11 cellular contexts compared by ENCODE assay signal in the genomic region with DNA sequence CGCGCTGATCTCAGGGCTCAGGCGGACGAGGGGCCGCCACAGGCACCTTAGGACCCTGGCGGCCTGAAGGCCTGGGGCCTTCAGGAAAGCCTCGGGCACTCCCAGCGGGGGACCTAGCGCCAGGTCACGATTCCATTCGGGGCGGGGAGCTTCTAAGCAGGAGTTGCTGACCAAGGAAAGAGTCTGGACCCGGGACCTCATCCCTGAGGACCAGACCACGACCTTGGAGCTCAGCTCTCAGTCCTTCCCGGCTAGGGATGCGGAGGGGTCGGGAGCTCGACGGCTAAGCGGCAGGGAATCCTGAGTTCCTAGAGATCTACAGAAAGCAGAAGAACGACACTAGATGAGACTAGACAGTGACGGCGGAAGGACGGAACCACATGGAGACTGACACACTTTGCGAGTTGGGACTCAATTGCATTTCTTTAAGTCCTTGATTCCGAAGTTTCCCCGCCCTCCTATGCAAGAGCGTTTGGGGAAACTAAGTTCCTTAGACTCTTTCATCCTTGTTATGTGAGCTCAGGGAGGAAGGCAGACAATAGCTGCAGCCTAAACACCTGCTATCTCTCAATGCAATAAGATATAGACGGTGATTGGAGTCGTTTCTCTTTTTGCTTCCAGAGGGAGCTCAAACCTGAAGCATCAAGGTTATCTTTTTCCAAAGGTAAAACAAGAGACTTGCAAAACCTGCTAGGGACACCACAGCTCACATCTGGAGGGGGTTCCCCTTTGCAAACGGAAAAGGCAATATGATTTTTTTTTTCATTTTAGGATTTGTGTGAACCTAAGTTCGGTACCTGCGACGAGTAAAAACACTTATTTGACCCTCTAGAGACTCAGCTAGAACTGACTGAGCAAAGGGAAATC. TPM values are rescaled to one million over a fixed set of nuclear protein-coding genes. Genes with fewer than 3 reads are reported as not detected.
DNase-seq lines count a peak whose midpoint lies in the region; ATAC-seq, FAIRE-seq and TF ChIP-seq lines count a peak whose summit lies in the region.
"Had no signal": no experiment of that assay in that cellular context is flagged by ENCODE, and none has a peak within 500 bp of the region (broad histone marks: within the 10 kb centered on the region; RNA-seq: fewer than 3 reads in every experiment).

No MANE protein-coding gene starts in this region.

- no peak overlapping the region for H2BK15ac ChIP-seq in mesendoderm (replicated peaks; ENCODE audit: low read depth)

- H3K4ac ChIP-seq in mesendoderm (ENCODE audit: low read depth, low read length): no peak overlapping the region

- H3K9me3 ChIP-seq in heart left ventricle (no peaks in the 10 kb centered on the region), astrocyte (ENCODE audit: insufficient read depth, low read depth, low read length) (no peaks in the 10 kb centered on the region), thoracic aorta (no peaks in the 10 kb centered on the region), breast epithelium (no peaks in the 10 kb centered on the region)
- H3K9me3 ChIP-seq: Caco-2 had no signal

- H3K56ac ChIP-seq in mesendoderm (ENCODE audit: low read length): no peak overlapping the region

- H3K79me2 ChIP-seq in astrocyte (ENCODE audit: insufficient read depth, low read length): peaks cover 100% of the 10 kb centered on the region
- H3K79me2 ChIP-seq in mesendoderm (ENCODE audit: control insufficient read depth, insufficient read depth, low read length): no peaks in the 10 kb centered on the region

- no peak overlapping the region for H3K23ac ChIP-seq in mesendoderm (ENCODE audit: low read length)

- H3K4me3 ChIP-seq in heart left ventricle (peak overlapping the region in 7 of 12 donors; percentile 25 to 44 (median 43)), astrocyte (ENCODE audit: insufficient read depth, low read depth, low read length) (no peak overlapping the region), mesendoderm (ENCODE audit: low read length) (no peak overlapping the region), thoracic aorta (peak overlapping the region; percentile 54), breast epithelium (peak overlapping the region in 1 of 3 donors; percentile 49)
- H3K4me3 ChIP-seq: MG63 had no signal

- DNase-seq in heart left ventricle (peak in 1 of 5 donors; percentile 41), cardiac septum (ENCODE audit: low spot score) (no peak), astrocyte (ENCODE audit: low read depth) (no peak), mesendoderm (no peak), thoracic aorta (ENCODE audit: low spot score) (no peak), AG08395 (ENCODE audit: low spot score) (no peak), NCI-H2029 (lab: John Stamatoyannopoulos, UW) (no peak), breast epithelium (ENCODE audit: low spot score in 2 of 2) (no peak)
- DNase-seq: Caco-2, MG63 had no signal

- no peak overlapping the region for H4K8ac ChIP-seq in mesendoderm (ENCODE audit: low read depth, low read length)

- FAIRE-seq in astrocyte (lab: Jason Lieb, UNC): no peak

- no peak overlapping the region for H3K27ac Mint-ChIP-seq in astrocyte (ENCODE audit: unreplicated experiment)
- H3K27ac Mint-ChIP-seq: dendritic cell treated with granulocyte-macrophage colony-stimulating factor and Interleukin-4, amounts not matched to agents 40 ng/mL and 50 ng/mL, for 4 days had no signal

- H3K4me2 ChIP-seq in astrocyte (ENCODE audit: low read length) (peak overlapping the region; percentile 85), mesendoderm (ENCODE audit: low read length) (peak overlapping the region; percentile 28)

- no peak for TF ChIP-seq POLR2A in heart left ventricle (IDR thresholded peaks at IDR 0.05)
- no peak for TF ChIP-seq POLR2A in breast epithelium (IDR thresholded peaks at IDR 0.05)

- H3K79me1 ChIP-seq in mesendoderm (ENCODE audit: low read length): no peaks in the 10 kb centered on the region

- H2BK5ac ChIP-seq in mesendoderm (ENCODE audit: low read length): no peak overlapping the region

- H3K9me3 Mint-ChIP-seq in astrocyte (ENCODE audit: unreplicated experiment): peaks cover 6% of the 10 kb centered on the region
- H3K9me3 Mint-ChIP-seq: dendritic cell treated with granulocyte-macrophage colony-stimulating factor and Interleukin-4, amounts not matched to agents 40 ng/mL and 50 ng/mL, for 4 days had no signal

- H3K4me1 ChIP-seq in heart left ventricle (peaks cover 0 to 23% (median 6%) of the 10 kb centered on the region in 12 donors), astrocyte (ENCODE audit: insufficient read depth, low read length) (peaks cover 27% of the 10 kb centered on the region), mesendoderm (ENCODE audit: control insufficient read depth, low read depth, low read length) (peaks cover 4% of the 10 kb centered on the region), thoracic aorta (ENCODE audit: control insufficient read depth in 1 of 2, low read depth in 2 of 2) (peaks cover 0 to 17% of the 10 kb centered on the region in 2 donors), breast epithelium (no peaks in the 10 kb centered on the region)
- H3K4me1 ChIP-seq: Caco-2 had no signal

- H3K18ac ChIP-seq in mesendoderm (ENCODE audit: low read length): no peak overlapping the region

- no peak overlapping the region for H3K9ac ChIP-seq in astrocyte (ENCODE audit: low read length)
- no peak overlapping the region for H3K9ac ChIP-seq in mesendoderm (ENCODE audit: low read length)

- H2BK120ac ChIP-seq in mesendoderm (ENCODE audit: low read depth, low read length): no peak overlapping the region

- no peak overlapping the region for H2AK5ac ChIP-seq in mesendoderm (ENCODE audit: low read length)

- H4K5ac ChIP-seq in mesendoderm (ENCODE audit: low read length): no peak overlapping the region

- H3K4me3 Mint-ChIP-seq in astrocyte (ENCODE audit: unreplicated experiment): no peak overlapping the region

- TF ChIP-seq CTCF in heart left ventricle (IDR thresholded peaks at IDR 0.05) (no peak), astrocyte (IDR thresholded peaks at IDR 0.05; ENCODE audit: insufficient read depth, low read depth, low read length) (no peak), thoracic aorta (IDR thresholded peaks at IDR 0.05) (no peak), breast epithelium (IDR thresholded peaks at IDR 0.05) (no peak)

- 25 to 48% (median 42%) methylated on average over 24 to 34 of the region's 34 CpGs for WGBS in heart left ventricle, 4 donors
- no CpG with 5 or more reads among the region's 34 CpGs for WGBS in mesendoderm (ENCODE audit: extremely low coverage, insufficient coverage, low lambda C conversion rate)

- no peak overlapping the region for H2AFZ ChIP-seq in astrocyte (ENCODE audit: low read depth, low read length)

- peaks cover 4% of the 10 kb centered on the region for H4K20me1 ChIP-seq in astrocyte (ENCODE audit: insufficient read depth, low read length)

- H3K36me3 ChIP-seq in heart left ventricle (no peaks in the 10 kb centered on the region), astrocyte (ENCODE audit: insufficient read depth, low read length) (no peaks in the 10 kb centered on the region), mesendoderm (ENCODE audit: control insufficient read depth, insufficient read depth, low read length) (no peaks in the 10 kb centered on the region), thoracic aorta (no peaks in the 10 kb centered on the region), breast epithelium (no peaks in the 10 kb centered on the region)

- peaks cover 19 to 96% (median 82%) of the 10 kb centered on the region in 9 donors for H3K27me3 ChIP-seq in heart left ventricle
- no peaks in the 10 kb centered on the region for H3K27me3 ChIP-seq in astrocyte (ENCODE audit: insufficient read depth, low read length)
- H3K27me3 ChIP-seq in mesendoderm (ENCODE audit: insufficient read depth, low read length, poor library complexity): peaks cover 65% of the 10 kb centered on the region
- H3K27me3 ChIP-seq in thoracic aorta (replicated peaks; ENCODE audit: insufficient read depth): peaks cover 4% of the 10 kb centered on the region
- H3K27me3 ChIP-seq in breast epithelium: peaks cover 0 to 56% of the 10 kb centered on the region in 2 donors
- H3K27me3 ChIP-seq: MG63 had no signal

- peaks cover 2% of the 10 kb centered on the region for H3K36me3 Mint-ChIP-seq in astrocyte (ENCODE audit: low read depth, unreplicated experiment)

- peaks cover 3% of the 10 kb centered on the region for H3K4me1 Mint-ChIP-seq in astrocyte (ENCODE audit: low read depth, unreplicated experiment)

- intact Hi-C loops in heart left ventricle (cut with DNase I) (loop anchor here in 1 of 10 donors (10.0 kb wide), 1 partner anchor 667 kb away; no protein-coding TSS in a partner anchor), cardiac septum (cut with DNase I) (no loop called here), breast epithelium (cut with DNase I; ENCODE audit: low total_unique reads) (no loop called here)

- H3K27ac ChIP-seq in heart left ventricle: no peak overlapping the region
- H3K27ac ChIP-seq in astrocyte (ENCODE audit: low read depth, low read length): no peak overlapping the region
- no peak overlapping the region for H3K27ac ChIP-seq in mesendoderm (ENCODE audit: low read depth, low read length)
- H3K27ac ChIP-seq in thoracic aorta: no peak overlapping the region
- no peak overlapping the region for H3K27ac ChIP-seq in breast epithelium

- peaks cover 78% of the 10 kb centered on the region for H3K27me3 Mint-ChIP-seq in astrocyte (ENCODE audit: low read depth, unreplicated experiment)

- ATAC-seq in heart left ventricle: no peak
- no peak for ATAC-seq in thoracic aorta (ENCODE audit: insufficient number of reproducible peaks, low FRiP score, low read depth)

RNA-seq across cellular contexts. Expression of a gene that starts 9.7 kb away (rescaled TPM):
- total RNA-seq in heart left ventricle (1 to 10 TPM in 2 of 9 donors, under 1 TPM in 4, not detected in 3; 0.17 to 4.5 (median 0.82) TPM), cardiac septum (0.89 TPM), astrocyte (6.9 and 7.3 TPM in 2 replicates), thoracic aorta (1 to 10 TPM in 1 of 2 donors, under 1 TPM in 1; 0.54 to 8.7 TPM), breast epithelium (10 to 100 TPM in 2 of 3 donors, 1 to 10 TPM in 1; 7.0 to 17.4 (median 15.2) TPM)
- under 1 TPM; 0.24 to 0.57 TPM for polyA plus RNA-seq in heart left ventricle
- 0.53 TPM for polyA plus RNA-seq in mesendoderm (2013, experiment 1 of 2)
- 0.66 TPM for polyA plus RNA-seq in mesendoderm (2013, experiment 2 of 2)
- total RNA-seq: Caco-2 had no signal

RNA-seq across cellular contexts. Expression of a gene that starts 11.7 kb away (rescaled TPM):
- 10 to 100 TPM in 1 of 9 donors, 1 to 10 TPM in 1, under 1 TPM in 4, not detected in 3; 0.37 to 13.5 (median 0.68) TPM for total RNA-seq in heart left ventricle
- polyA plus RNA-seq in heart left ventricle: under 1 TPM; 0.46 to 0.65 TPM
- total RNA-seq in cardiac septum: 0.73 TPM
- 4.3 and 5.1 TPM in 2 replicates for total RNA-seq in astrocyte
- not detected for polyA plus RNA-seq in mesendoderm (2013, experiment 1 of 2)
- polyA plus RNA-seq in mesendoderm (2013, experiment 2 of 2): not detected
- 1 to 10 TPM; 1.1 to 3.4 TPM for total RNA-seq in thoracic aorta
- 10 to 100 TPM in 2 of 3 donors, 1 to 10 TPM in 1; 4.6 to 63.6 (median 59.1) TPM for total RNA-seq in breast epithelium

Comparison
In these comparisons a context has a peak if more than half of its experiments do, and no peak if none do; other contexts are left out.
1. H3K4me3 ChIP-seq: peak in heart left ventricle (7 of 12) and thoracic aorta (single experiment); none in astrocyte (single experiment) and mesendoderm (single experiment).